21 cellular contexts compared by ENCODE assay signal in the genomic region with DNA sequence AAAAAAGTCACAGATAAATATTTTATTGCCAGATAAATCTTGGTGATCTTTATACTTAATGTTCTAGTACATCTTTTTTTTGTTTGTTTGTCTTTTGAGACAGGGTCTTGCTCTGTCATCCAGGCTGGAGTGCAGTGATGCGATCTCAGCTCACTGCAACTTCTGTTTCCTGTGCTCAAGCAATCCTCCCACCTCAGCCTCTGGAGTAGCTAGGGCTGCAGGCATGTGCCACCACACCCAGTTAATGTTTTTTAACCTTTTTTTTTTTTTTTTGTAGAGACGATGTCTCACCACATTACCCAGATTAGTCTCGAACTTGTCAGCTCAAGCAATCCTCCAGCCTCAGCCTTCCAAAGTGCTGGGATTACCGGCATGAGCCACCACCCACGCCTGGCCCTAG. TPM values are rescaled to one million over a fixed set of nuclear protein-coding genes. Genes with fewer than 3 reads are reported as not detected.
"Had no signal": no experiment of that assay in that cellular context is flagged by ENCODE, and none has a peak within 500 bp of the region (broad histone marks: within the 10 kb centered on the region; RNA-seq: fewer than 3 reads in every experiment).

No MANE protein-coding gene starts in this region.

- H3K27me3 ChIP-seq: brain microvascular endothelial cell, esophagus muscularis mucosa, foreskin keratinocyte, spleen, transverse colon had no signal

- H3K36me3 ChIP-seq: brain microvascular endothelial cell, esophagus muscularis mucosa, spleen, transverse colon had no signal

- H3K9me3 ChIP-seq: esophagus muscularis mucosa, psoas muscle, spleen, transverse colon had no signal

- H3K4me3 ChIP-seq: esophagus muscularis mucosa, psoas muscle, spleen, transverse colon had no signal

- H3K27ac ChIP-seq: brain microvascular endothelial cell, esophagus muscularis mucosa, foreskin keratinocyte, psoas muscle, spleen, transverse colon had no signal

- DNase-seq: activated CD4-positive, alpha-beta memory T cell treated with anti-CD3 and anti-CD28 coated beads, Interleukin-2, amount 10 ng/mL, durations not matched to agents 7 days and 5 days; activated CD4-positive, alpha-beta T cell treated with anti-CD3 and anti-CD28 coated beads for 1 hour; activated gamma-delta T cell; activated T-cell treated with anti-CD3 and anti-CD28 coated beads, Interleukin-2, amount 50 U/mL, for 48 hours; amygdala; brain microvascular endothelial cell; immature natural killer cell; left colon; natural killer cell; nucleus accumbens; psoas muscle; spleen; stimulated activated CD4-positive, alpha-beta T cell treated with anti-CD3 and anti-CD28 coated beads, Interleukin-2, amount 100 ng/mL, for 24 hours; stimulated activated naive B cell treated with anti-CD40 and anti-IgM and Interleukin-4, amounts not matched to agents 10 μg/mL and 1 μg/mL and 100 μg/mL, for 72 hours; substantia nigra; T-helper 1 cell; transverse colon had no signal

- ATAC-seq: foreskin keratinocyte; left colon; natural killer cell; psoas muscle; sciatic nerve; stimulated activated naive B cell treated with anti-CD40 and anti-IgM and Interleukin-4, amounts not matched to agents 10 μg/mL and 1 μg/mL and 100 μg/mL, for 72 hours had no signal

- H3K4me1 ChIP-seq: esophagus muscularis mucosa, foreskin keratinocyte, psoas muscle, spleen had no signal

RNA-seq across cellular contexts. Expression of a gene that starts 9.1 kb away (rescaled TPM):
- total RNA-seq: activated CD4-positive, alpha-beta memory T cell treated with anti-CD3 and anti-CD28 coated beads, Interleukin-2, amount 10 ng/mL, durations not matched to agents 7 days and 5 days; chondrocyte; natural killer cell had no signal
- polyA plus RNA-seq: immature natural killer cell had no signal

RNA-seq across cellular contexts. Expression of a gene that starts 48.3 kb away (rescaled TPM):
- polyA plus RNA-seq: immature natural killer cell had no signal
